In genomic region chr9:136856078-136856474, GRCh38 we compare ENCODE assay signal across 22 cellular contexts. TPM values are rescaled to one million over a fixed set of nuclear protein-coding genes. Genes with fewer than 3 reads are reported as not detected.
DNase-seq lines count a peak whose midpoint lies in the region; ATAC-seq and TF ChIP-seq lines count a peak whose summit lies in the region.
"Had no signal": no experiment of that assay in that cellular context is flagged by ENCODE, and none has a peak within 500 bp of the region (broad histone marks: within the 10 kb centered on the region; RNA-seq: fewer than 3 reads in every experiment).

No MANE protein-coding gene starts in this region.

- H3K4me3 ChIP-seq in left ventricle myocardium inferior (no peak overlapping the region), right atrium auricular region (no peak overlapping the region), stomach (no peak overlapping the region)
- H3K4me3 ChIP-seq: GM12878, heart right ventricle, suprapubic skin had no signal

- TF ChIP-seq EP300 in stomach (IDR thresholded peaks at IDR 0.05): no peak

- intact Hi-C loops in left ventricle myocardium inferior (cut with micrococcal nuclease) (no loop called here), stomach (cut with DNase I; ENCODE audit: low total_unique reads) (loop anchor here (10.0 kb wide), 1 partner anchor 89 kb away; the partner anchor contains the start of genes C8G and FBXW5)

- peak; percentile 12 for DNase-seq in left ventricle myocardium inferior
- DNase-seq in right atrium auricular region (ENCODE audit: low spot score): no peak
- DNase-seq in SHP77 treated with DMSO at 0.1 percent for 48 hours (lab: John Stamatoyannopoulos, UW): peak; percentile 4
- peak; percentile 49 for DNase-seq in left lobe of liver (ENCODE audit: low spot score)
- DNase-seq in stomach: peak; percentile 24
- no peak for DNase-seq in retina
- DNase-seq in GM20000 (ENCODE audit: low spot score): no peak
- DNase-seq: activated CD4-positive, alpha-beta T cell treated with anti-CD3 and anti-CD28 coated beads, Interleukin-2, amount 50 U/mL, for 1 hour; IMR-90; NCI-H1105; NCI-H2029; NCI-H526 treated with DMSO at 0.1 percent for 48 hours; RPMI8226; stimulated activated CD4-positive, alpha-beta T cell treated with anti-CD3 and anti-CD28 coated beads, Interleukin-2, amount 100 ng/mL, for 48 hours had no signal

- ATAC-seq in left lobe of liver: no peak
- ATAC-seq in GM18870 (IDR thresholded peaks at IDR 0.05; ENCODE audit: unreplicated experiment): no peak
- ATAC-seq: GM12878; heart right ventricle; SK-N-SH treated with all-trans-retinoic acid at 6 μM for 48 hours; stimulated activated memory B cell treated with anti-CD40 and anti-IgM and Interleukin-4, amounts not matched to agents 10 μg/mL and 1 μg/mL and 100 μg/mL, for 72 hours had no signal

- no peak for TF ChIP-seq CTCF in left ventricle myocardium inferior (IDR thresholded peaks at IDR 0.05; ENCODE audit: borderline replicate concordance)
- no peak for TF ChIP-seq CTCF in right atrium auricular region (IDR thresholded peaks at IDR 0.05)
- TF ChIP-seq CTCF in stomach (IDR thresholded peaks at IDR 0.05): no peak
- TF ChIP-seq CTCF in GM20000 (IDR thresholded peaks at IDR 0.05; ENCODE audit: extremely low read depth, missing control alignments): no peak

- peaks cover 38% of the 10 kb centered on the region for H3K4me1 ChIP-seq in left ventricle myocardium inferior
- peaks cover 0 to 18% of the 10 kb centered on the region in 2 donors for H3K4me1 ChIP-seq in right atrium auricular region
- H3K4me1 ChIP-seq in stomach: peaks cover 40 to 84% (median 74%) of the 10 kb centered on the region in 4 donors

- no peaks in the 10 kb centered on the region for H3K9me3 ChIP-seq in left ventricle myocardium inferior (replicated peaks)
- no peaks in the 10 kb centered on the region for H3K9me3 ChIP-seq in right atrium auricular region
- H3K9me3 ChIP-seq in stomach: no peaks in the 10 kb centered on the region
- H3K9me3 ChIP-seq: BE2C, heart right ventricle, suprapubic skin had no signal

- H3K36me3 ChIP-seq in left ventricle myocardium inferior: peaks cover 15% of the 10 kb centered on the region
- peaks cover 14% of the 10 kb centered on the region for H3K36me3 ChIP-seq in right atrium auricular region
- peaks cover 10 to 18% (median 12%) of the 10 kb centered on the region in 4 donors for H3K36me3 ChIP-seq in stomach

- 56 to 65% (median 62%) methylated on average over 14 of the region's 14 CpGs; no CpG with 5 or more reads in 1 of the 5 donors for WGBS in stomach, 5 donors

- H3K27ac ChIP-seq in left ventricle myocardium inferior (replicated peaks) (no peak overlapping the region), right atrium auricular region (no peak overlapping the region), stomach (no peak overlapping the region)
- H3K27ac ChIP-seq: epithelial cell of prostate, heart right ventricle, suprapubic skin had no signal

- H3K27me3 ChIP-seq in left ventricle myocardium inferior (ENCODE audit: low read depth) (no peaks in the 10 kb centered on the region), right atrium auricular region (no peaks in the 10 kb centered on the region), stomach (no peaks in the 10 kb centered on the region)
- H3K27me3 ChIP-seq: BE2C, heart right ventricle, suprapubic skin had no signal

- no peak for TF ChIP-seq POLR2A in stomach (IDR thresholded peaks at IDR 0.05)

RNA-seq across cellular contexts. Expression of gene MAMDC4, which starts 3.9 kb away (rescaled TPM):
- total RNA-seq in left ventricle myocardium inferior (13.4 TPM), right atrium auricular region (1 to 10 TPM; 1.7 to 2.0 TPM), left lobe of liver (28.6 TPM), stomach (100 to 1,000 TPM in 1 of 5 donors, 1 to 10 TPM in 4; 1.8 to 317 (median 5.8) TPM)
- 10 to 100 TPM in 1 of 3 donors, 1 to 10 TPM in 2; 1.1 to 11.2 (median 3.1) TPM for polyA plus RNA-seq in stomach

RNA-seq across cellular contexts. Expression of gene PHPT1, which starts 6.9 kb away (rescaled TPM):
- total RNA-seq in left ventricle myocardium inferior (349 TPM), right atrium auricular region (100 to 1,000 TPM; 140 to 154 TPM), left lobe of liver (58.2 TPM), stomach (10 to 100 TPM; 31.5 to 45.5 (median 38.8) TPM)
- 100 to 1,000 TPM; 151 to 168 (median 156) TPM for polyA plus RNA-seq in stomach

RNA-seq across cellular contexts. Expression of gene EDF1, which starts 10.0 kb away (rescaled TPM):
- total RNA-seq in left ventricle myocardium inferior (318 TPM), right atrium auricular region (100 to 1,000 TPM; 329 to 428 TPM), left lobe of liver (232 TPM), stomach (100 to 1,000 TPM; 132 to 229 (median 208) TPM)
- 100 to 1,000 TPM; 572 to 798 (median 789) TPM for polyA plus RNA-seq in stomach

RNA-seq across cellular contexts. Expression of gene AJM1, which starts 13.8 kb away (rescaled TPM):
- 7.7 TPM for total RNA-seq in left ventricle myocardium inferior
- 1 to 10 TPM; 2.7 to 3.0 TPM for total RNA-seq in right atrium auricular region
- total RNA-seq in left lobe of liver: 4.1 TPM
- total RNA-seq in stomach: 10 to 100 TPM in 2 of 5 donors, 1 to 10 TPM in 3; 1.4 to 37.4 (median 9.3) TPM
- polyA plus RNA-seq in stomach: 1 to 10 TPM in 2 of 3 donors, under 1 TPM in 1; 0.46 to 3.3 (median 1.5) TPM

RNA-seq across cellular contexts. Expression of gene TRAF2, which starts 30.2 kb away (rescaled TPM):
- 10.0 TPM for total RNA-seq in left ventricle myocardium inferior
- total RNA-seq in right atrium auricular region: 1 to 10 TPM; 1.9 to 4.1 TPM
- 7.4 TPM for total RNA-seq in left lobe of liver
- 100 to 1,000 TPM in 1 of 5 donors, 10 to 100 TPM in 2, 1 to 10 TPM in 2; 5.5 to 248 (median 12.8) TPM for total RNA-seq in stomach
- 10 to 100 TPM; 10.0 to 12.1 (median 11.3) TPM for polyA plus RNA-seq in stomach

Comparison
In these comparisons a context has a peak if more than half of its experiments do, and no peak if none do; other contexts are left out.
1. DNase-seq: peak in left ventricle myocardium inferior (single experiment), SHP77 treated with DMSO at 0.1 percent for 48 hours (single experiment), left lobe of liver (single experiment) and stomach (single experiment); none in right atrium auricular region (single experiment), retina (single experiment) and GM20000 (single experiment).